ENCODE assay signal across 11 cellular contexts in the genomic region with DNA sequence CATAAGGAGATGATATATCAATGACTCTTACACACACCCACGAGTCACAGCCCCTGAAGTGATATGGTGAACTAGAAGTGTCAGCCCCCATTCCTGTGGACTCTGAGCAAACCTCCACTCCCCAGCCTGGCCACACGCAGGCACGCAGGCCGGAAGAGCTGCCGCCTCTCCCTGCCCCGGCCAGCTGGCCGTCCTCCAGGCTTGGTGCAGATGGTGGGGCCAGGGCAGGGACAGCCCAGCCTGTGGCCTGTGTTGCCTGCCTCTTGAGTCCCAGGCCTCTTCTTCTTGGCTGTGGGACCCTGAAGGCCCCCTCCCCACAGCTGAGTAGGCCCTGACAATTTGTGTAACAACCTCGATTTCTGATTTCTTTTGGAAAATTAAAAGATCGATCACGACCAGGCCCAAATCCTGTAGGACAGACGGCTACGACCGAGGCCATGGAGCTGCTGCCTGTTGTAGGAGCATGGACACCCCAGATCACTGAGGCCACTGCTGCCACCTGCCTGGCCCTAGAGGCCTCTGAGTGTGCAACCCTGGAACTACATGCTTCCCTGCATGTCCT. TPM values are rescaled to one million over a fixed set of nuclear protein-coding genes. Genes with fewer than 3 reads are reported as not detected.
DNase-seq lines count a peak whose midpoint lies in the region; ATAC-seq and TF ChIP-seq lines count a peak whose summit lies in the region.
"Had no signal": no experiment of that assay in that cellular context is flagged by ENCODE, and none has a peak within 500 bp of the region (broad histone marks: within the 10 kb centered on the region; RNA-seq: fewer than 3 reads in every experiment).

No MANE protein-coding gene starts in this region.

- peak; percentile 70 for ATAC-seq in left lung
- no peak for ATAC-seq in GM19395 (IDR thresholded peaks at IDR 0.05; ENCODE audit: unreplicated experiment)
- no peak for ATAC-seq in omental fat pad (ENCODE audit: low FRiP score)

- peak; percentile 78 for DNase-seq in MG63
- no peak for DNase-seq in coronary artery (ENCODE audit: low spot score)
- peak in 1 of 2 donors; percentile 86 for DNase-seq in left lung
- DNase-seq in NCI-H1694 (lab: John Stamatoyannopoulos, UW) = no peak
- DNase-seq in esophagus squamous epithelium (lab: John Stamatoyannopoulos, UW) = no peak
- no peak for DNase-seq in omental fat pad (ENCODE audit: low spot score)
- DNase-seq: activated T-cell treated with anti-CD3 and anti-CD28 coated beads, Interleukin-2, amount 50 U/mL, for 1 hour; NCI-H1048 had no signal

- TF ChIP-seq CTCF in coronary artery (IDR thresholded peaks at IDR 0.05) (no peak), left lung (IDR thresholded peaks at IDR 0.05) (no peak), esophagus squamous epithelium (IDR thresholded peaks at IDR 0.05) (peak in 1 of 6 experiments; percentile 15), omental fat pad (IDR thresholded peaks at IDR 0.05) (no peak)

- H3K4me1 ChIP-seq in left lung (peaks cover 22 to 30% of the 10 kb centered on the region in 2 donors), esophagus squamous epithelium (peaks cover 4 to 46% (median 16%) of the 10 kb centered on the region in 3 donors)

- H3K27ac ChIP-seq in coronary artery (peak overlapping the region; percentile 26 to 67), left lung (peak overlapping the region in 1 of 2 donors; percentile 53), temporal lobe (ENCODE audit: low read depth, low read length) (peak overlapping the region; percentile 73), esophagus squamous epithelium (peak overlapping the region in 1 of 4 donors; percentile 33)

- no peak overlapping the region for H3K4me3 ChIP-seq in MG63
- H3K4me3 ChIP-seq in coronary artery = no peak overlapping the region
- H3K4me3 ChIP-seq in left lung = no peak overlapping the region
- H3K4me3 ChIP-seq in esophagus squamous epithelium = no peak overlapping the region
- H3K4me3 ChIP-seq: skin epidermis had no signal

- intact Hi-C loops in left lung (cut with DNase I) (no loop called here), esophagus squamous epithelium (cut with DNase I) (no loop called here)

- no peaks in the 10 kb centered on the region for H3K27me3 ChIP-seq in MG63
- H3K27me3 ChIP-seq in left lung = no peaks in the 10 kb centered on the region
- no peaks in the 10 kb centered on the region for H3K27me3 ChIP-seq in esophagus squamous epithelium

- WGBS in esophagus squamous epithelium, 2 donors = 40 to 75% methylated on average over 3 to 10 of the region's 13 CpGs

- TF ChIP-seq POLR2A in esophagus squamous epithelium (IDR thresholded peaks at IDR 0.05) = no peak

- H3K36me3 ChIP-seq in MG63 (no peaks in the 10 kb centered on the region), left lung (no peaks in the 10 kb centered on the region), esophagus squamous epithelium (no peaks in the 10 kb centered on the region)

- H3K9me3 ChIP-seq in MG63 (no peaks in the 10 kb centered on the region), left lung (no peaks in the 10 kb centered on the region), esophagus squamous epithelium (no peaks in the 10 kb centered on the region)

RNA-seq across cellular contexts. Expression of a gene that starts 10.0 kb away (rescaled TPM):
- total RNA-seq in MG63 (2014; rRNA removed; shearing (Covaris generic); ENCODE audit: low replicate concordance) = 139 and 143 TPM in 2 replicates
- total RNA-seq in left lung = 100 to 1,000 TPM; 259 to 338 TPM
- total RNA-seq in temporal lobe = 146 TPM
- 100 to 1,000 TPM in 3 of 4 donors, 10 to 100 TPM in 1; 65.7 to 168 (median 147) TPM for total RNA-seq in esophagus squamous epithelium
- 100 to 1,000 TPM in 3 of 4 donors, 10 to 100 TPM in 1; 68.6 to 196 (median 125) TPM for total RNA-seq in omental fat pad
